ENCODE assay signal across 11 cellular contexts in the genomic region with DNA sequence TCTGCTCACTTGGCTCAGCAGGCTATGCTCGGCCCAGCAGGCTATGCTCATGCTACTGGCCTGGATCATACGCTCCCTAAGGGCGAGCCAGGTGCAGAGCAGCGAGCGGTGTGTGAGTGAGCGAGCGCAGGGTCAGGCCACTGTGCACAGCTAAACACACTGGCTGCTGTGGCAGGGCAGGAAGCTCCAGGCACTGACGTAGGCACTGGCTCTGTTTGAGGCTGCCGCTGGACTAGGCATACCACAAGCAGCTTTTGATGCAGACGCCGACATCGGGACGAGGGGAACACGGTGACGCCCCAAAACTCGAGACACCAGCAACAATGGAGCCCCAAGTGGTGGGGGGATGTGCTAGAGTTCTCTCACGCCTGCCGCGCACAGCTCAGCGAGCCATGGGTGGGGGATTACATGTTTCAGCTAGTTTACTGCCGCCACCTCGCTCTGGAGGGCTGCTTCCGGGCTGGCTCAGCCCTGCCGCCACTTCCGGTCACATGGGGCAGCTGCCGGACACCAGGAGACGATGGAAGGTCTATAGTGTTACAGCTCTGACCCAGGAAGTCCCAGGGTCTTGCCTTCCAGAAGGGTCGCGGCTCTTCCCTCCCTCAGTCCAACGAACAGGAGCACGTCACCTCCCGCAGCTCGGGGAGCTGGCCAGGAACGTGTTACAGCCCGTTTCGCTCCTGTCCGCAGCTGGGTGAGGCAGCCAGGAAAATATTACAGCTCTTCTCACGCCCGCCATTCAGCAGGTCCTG.
DNase-seq lines count a peak whose midpoint lies in the region; ATAC-seq and TF ChIP-seq lines count a peak whose summit lies in the region.
"Had no signal": no experiment of that assay in that cellular context is flagged by ENCODE, and none has a peak within 500 bp of the region (broad histone marks: within the 10 kb centered on the region; RNA-seq: fewer than 3 reads in every experiment).

No MANE protein-coding gene starts in this region.

- peak in 2 of 3 donors; percentile 26 to 27 for DNase-seq in right cardiac atrium
- DNase-seq in right atrium auricular region (ENCODE audit: low spot score) = no peak
- DNase-seq in NCI-H748 (lab: John Stamatoyannopoulos, UW; ENCODE audit: unreplicated experiment) = peak; percentile 95
- DNase-seq in fibroblast of villous mesenchyme (ENCODE audit: low read depth) = peak; percentile 80
- no peak for DNase-seq in mesothelial cell of epicardium (ENCODE audit: low spot score in 2 of 2, unreplicated experiment in 2 of 2)
- DNase-seq in activated T-cell treated with anti-CD3 and anti-CD28 coated beads, Interleukin-2, amount 50 U/mL, for 24 hours = no peak
- DNase-seq in NCI-H2171 treated with DMSO at 0.1 percent for 48 hours (lab: John Stamatoyannopoulos, UW) = no peak
- DNase-seq: activated CD8-positive, alpha-beta memory T cell treated with anti-CD3 and anti-CD28 coated beads for 24 hours; activated naive CD4-positive, alpha-beta T cell treated with anti-CD3 and anti-CD28 coated beads, Interleukin-2, amount 10 ng/mL, durations not matched to agents 7 days and 5 days; midbrain had no signal

- H3K9me3 Mint-ChIP-seq in mesothelial cell of epicardium = peaks cover 18% of the 10 kb centered on the region
- peaks cover 20% of the 10 kb centered on the region for H3K9me3 Mint-ChIP-seq in activated T-cell treated with anti-CD3 and anti-CD28 coated beads, Interleukin-2, amount 50 U/mL, for 24 hours

- ATAC-seq in right cardiac atrium (no peak), HG03108 (IDR thresholded peaks at IDR 0.05; ENCODE audit: unreplicated experiment) (no peak)

- no peak overlapping the region for H3K27ac ChIP-seq in right cardiac atrium (ENCODE audit: low read length)
- H3K27ac ChIP-seq in right atrium auricular region = no peak overlapping the region

- H3K4me3 ChIP-seq in right cardiac atrium (ENCODE audit: low read length) = no peak overlapping the region
- H3K4me3 ChIP-seq in right atrium auricular region = no peak overlapping the region
- H3K4me3 ChIP-seq in fibroblast of villous mesenchyme (ENCODE audit: low read depth, low read length) = peak overlapping the region; percentile 79

- no peaks in the 10 kb centered on the region for H3K36me3 Mint-ChIP-seq in mesothelial cell of epicardium
- H3K36me3 Mint-ChIP-seq in activated T-cell treated with anti-CD3 and anti-CD28 coated beads, Interleukin-2, amount 50 U/mL, for 24 hours (ENCODE audit: low read depth) = no peaks in the 10 kb centered on the region
- H3K36me3 Mint-ChIP-seq: activated naive CD4-positive, alpha-beta T cell treated with anti-CD3 and anti-CD28 coated beads, Interleukin-2, amount 10 ng/mL, durations not matched to agents 7 days and 5 days had no signal

- intact Hi-C loops in right cardiac atrium (cut with DNase I) = no loop called here

- no peaks in the 10 kb centered on the region for H3K4me1 ChIP-seq in right cardiac atrium (ENCODE audit: control insufficient read depth, insufficient read depth, low read length)
- no peaks in the 10 kb centered on the region for H3K4me1 ChIP-seq in right atrium auricular region

- no peaks in the 10 kb centered on the region for H3K27me3 Mint-ChIP-seq in mesothelial cell of epicardium (ENCODE audit: low read depth)
- no peaks in the 10 kb centered on the region for H3K27me3 Mint-ChIP-seq in activated T-cell treated with anti-CD3 and anti-CD28 coated beads, Interleukin-2, amount 50 U/mL, for 24 hours
- H3K27me3 Mint-ChIP-seq: activated naive CD4-positive, alpha-beta T cell treated with anti-CD3 and anti-CD28 coated beads, Interleukin-2, amount 10 ng/mL, durations not matched to agents 7 days and 5 days had no signal

- H3K4me1 Mint-ChIP-seq in mesothelial cell of epicardium = no peaks in the 10 kb centered on the region
- no peaks in the 10 kb centered on the region for H3K4me1 Mint-ChIP-seq in activated T-cell treated with anti-CD3 and anti-CD28 coated beads, Interleukin-2, amount 50 U/mL, for 24 hours (ENCODE audit: low read depth)
- H3K4me1 Mint-ChIP-seq: activated naive CD4-positive, alpha-beta T cell treated with anti-CD3 and anti-CD28 coated beads, Interleukin-2, amount 10 ng/mL, durations not matched to agents 7 days and 5 days had no signal

- no peaks in the 10 kb centered on the region for H3K36me3 ChIP-seq in right atrium auricular region

- TF ChIP-seq CTCF in right atrium auricular region (IDR thresholded peaks at IDR 0.05) = no peak
- TF ChIP-seq CTCF in fibroblast of villous mesenchyme (IDR thresholded peaks at IDR 0.05; ENCODE audit: insufficient read depth, low read depth, low read length) = no peak
- no peak for TF ChIP-seq CTCF in mesothelial cell of epicardium (IDR thresholded peaks at IDR 0.05; ENCODE audit: unreplicated experiment)

- 90% methylated on average over 39 of the region's 39 CpGs for WGBS in right cardiac atrium

- no peak overlapping the region for H3K27ac Mint-ChIP-seq in mesothelial cell of epicardium
- no peak overlapping the region for H3K27ac Mint-ChIP-seq in activated T-cell treated with anti-CD3 and anti-CD28 coated beads, Interleukin-2, amount 50 U/mL, for 24 hours
- H3K27ac Mint-ChIP-seq: activated naive CD4-positive, alpha-beta T cell treated with anti-CD3 and anti-CD28 coated beads, Interleukin-2, amount 10 ng/mL, durations not matched to agents 7 days and 5 days had no signal

- no peak overlapping the region for H3K4me3 Mint-ChIP-seq in mesothelial cell of epicardium
- H3K4me3 Mint-ChIP-seq in activated T-cell treated with anti-CD3 and anti-CD28 coated beads, Interleukin-2, amount 50 U/mL, for 24 hours = no peak overlapping the region
- H3K4me3 Mint-ChIP-seq: activated naive CD4-positive, alpha-beta T cell treated with anti-CD3 and anti-CD28 coated beads, Interleukin-2, amount 10 ng/mL, durations not matched to agents 7 days and 5 days had no signal

- H3K9me3 ChIP-seq in right cardiac atrium (ENCODE audit: control insufficient read depth, low read length) (no peaks in the 10 kb centered on the region), right atrium auricular region (no peaks in the 10 kb centered on the region)

- H3K27me3 ChIP-seq in right cardiac atrium (ENCODE audit: control insufficient read depth, insufficient read depth) (no peaks in the 10 kb centered on the region), right atrium auricular region (no peaks in the 10 kb centered on the region)

Comparison
In these comparisons a context has a peak if more than half of its experiments do, and no peak if none do; other contexts are left out.
1. DNase-seq: peak in right cardiac atrium (2 of 3), NCI-H748 (single experiment) and fibroblast of villous mesenchyme (single experiment); none in right atrium auricular region (single experiment), mesothelial cell of epicardium (0 of 2), activated T-cell treated with anti-CD3 and anti-CD28 coated beads, Interleukin-2, amount 50 U/mL, for 24 hours (single experiment) and NCI-H2171 treated with DMSO at 0.1 percent for 48 hours (single experiment).